Comparison of ENCODE assay signal across 1 cellular context in the genomic region with DNA sequence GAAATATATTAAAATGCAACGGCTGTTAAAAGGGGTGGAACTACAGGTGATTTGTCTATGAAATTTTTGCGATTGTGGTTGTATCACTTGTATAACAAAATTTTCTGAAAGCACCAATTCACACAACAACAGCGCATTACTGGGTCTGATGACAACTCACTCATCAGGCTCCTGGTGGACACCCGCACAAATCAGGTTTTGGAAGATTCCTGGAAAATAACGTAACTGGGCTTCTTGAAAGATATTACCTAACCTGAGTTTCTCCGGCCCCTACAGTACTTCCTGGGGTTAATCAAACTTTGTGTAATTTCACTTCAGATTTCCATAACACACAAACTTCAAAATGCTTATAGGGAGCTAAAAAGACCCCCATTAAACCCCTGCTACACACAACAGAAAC.
TF ChIP-seq lines count a peak whose summit lies in the region.

No MANE protein-coding gene starts in this region.

TF ChIP-seq in HepG2, 621 proteins besides CTCF, POLR2A, EP300 and RAD21:
- no peak for TF ChIP-seq ZNF367 (CRISPR knock-in tag; IDR thresholded peaks at IDR 0.05; ENCODE audit: borderline replicate concordance)
- TF ChIP-seq ZNF326 (CRISPR knock-in tag; IDR thresholded peaks at IDR 0.05; ENCODE audit: borderline replicate concordance): no peak
- TF ChIP-seq EEA1 (CRISPR knock-in tag; IDR thresholded peaks at IDR 0.05; ENCODE audit: borderline replicate concordance): no peak
- TF ChIP-seq CC2D1A (CRISPR knock-in tag; IDR thresholded peaks at IDR 0.05): no peak
- TF ChIP-seq PITX1 (CRISPR knock-in tag; IDR thresholded peaks at IDR 0.05): no peak
- TF ChIP-seq ZFP82 (CRISPR knock-in tag; IDR thresholded peaks at IDR 0.05; ENCODE audit: borderline replicate concordance): no peak
- TF ChIP-seq TEAD2 (CRISPR knock-in tag; IDR thresholded peaks at IDR 0.05): no peak
- TF ChIP-seq ZNF704 (CRISPR knock-in tag; IDR thresholded peaks at IDR 0.05; ENCODE audit: borderline replicate concordance): no peak
- no peak for TF ChIP-seq NCOA5 (CRISPR knock-in tag; IDR thresholded peaks at IDR 0.05)
- no peak for TF ChIP-seq ZNF362 (CRISPR knock-in tag; IDR thresholded peaks at IDR 0.05; ENCODE audit: borderline replicate concordance)
- TF ChIP-seq ONECUT2 (CRISPR knock-in tag; IDR thresholded peaks at IDR 0.05): no peak
- no peak for TF ChIP-seq U2AF1 (optimal IDR thresholded peaks at IDR 0.05; ENCODE audit: low read depth, low read length)
- no peak for TF ChIP-seq CENPBD1 (CRISPR knock-in tag; IDR thresholded peaks at IDR 0.05; ENCODE audit: borderline replicate concordance, low read depth)
- TF ChIP-seq NR2F2 (IDR thresholded peaks at IDR 0.05; ENCODE audit: borderline replicate concordance, low read depth): no peak
- TF ChIP-seq E2F5 (CRISPR knock-in tag; conservative IDR thresholded peaks at IDR 0.05): no peak
- TF ChIP-seq DNMT1 (CRISPR knock-in tag; IDR thresholded peaks at IDR 0.05): no peak
- no peak for TF ChIP-seq ZBTB3 (CRISPR knock-in tag; IDR thresholded peaks at IDR 0.05; ENCODE audit: borderline replicate concordance, low read depth)
